ENCODE assay signal across 11 cellular contexts in the genomic region with DNA sequence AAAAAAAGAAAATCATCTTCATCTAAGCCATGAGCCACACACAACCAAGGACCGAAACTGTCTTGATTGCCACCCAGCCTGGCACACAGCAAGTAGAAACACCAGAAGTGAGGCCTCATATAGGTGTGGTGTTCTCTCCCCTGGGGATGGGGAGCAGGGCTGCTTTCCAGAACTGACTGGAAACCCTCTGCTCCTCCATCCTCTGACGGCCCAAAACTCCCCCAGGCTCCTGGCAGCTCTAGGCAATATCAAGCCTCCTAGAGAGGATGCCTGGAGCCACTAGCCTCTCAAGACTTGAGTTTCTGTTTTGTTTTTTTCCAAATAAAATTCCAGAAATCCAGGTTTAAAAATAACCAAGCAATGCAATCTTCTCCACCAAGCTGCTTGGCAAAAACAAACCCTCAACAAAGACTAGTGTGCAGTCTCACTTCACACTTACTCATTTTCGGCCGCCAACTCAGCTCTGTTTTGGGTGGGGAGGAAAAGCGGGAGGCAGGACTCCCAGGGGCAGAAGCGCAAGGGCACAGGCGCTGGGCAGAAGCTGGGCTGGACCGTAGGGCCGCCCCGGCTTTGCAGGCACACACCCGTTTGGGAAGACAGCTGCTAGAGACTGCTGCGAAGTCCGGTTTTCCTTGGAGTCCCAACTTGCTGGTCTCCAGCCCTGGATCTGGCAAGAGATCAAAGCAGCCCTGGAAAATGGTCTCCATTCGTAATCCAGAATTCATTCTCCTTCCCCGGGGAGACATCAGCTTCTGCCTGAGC.
DNase-seq lines count a peak whose midpoint lies in the region; ATAC-seq and TF ChIP-seq lines count a peak whose summit lies in the region.
"Had no signal": no experiment of that assay in that cellular context is flagged by ENCODE, and none has a peak within 500 bp of the region (broad histone marks: within the 10 kb centered on the region; RNA-seq: fewer than 3 reads in every experiment).

No MANE protein-coding gene starts in this region.

- POLR2A ChIA-PET in IMR-90 (lab: Charles Lee; ENCODE audit: unreplicated experiment) (no interaction called here), HEK293T (lab: Yijun Ruan, JAX) (no interaction called here)

- H2BK120ac ChIP-seq in IMR-90 (ENCODE audit: low read depth, low read length) (peak overlapping the region; percentile 81), mesenchymal stem cell (ENCODE audit: low read depth, low read length) (no peak overlapping the region)

- peak overlapping the region; percentile 0; the same call in 1 of the 2 replicates for H3K56ac ChIP-seq in IMR-90 (ENCODE audit: extremely low read depth, insufficient read depth, low read length)

- ATAC-seq in IMR-90 (ENCODE audit: low read depth) (peak; percentile 88), HG03135 (IDR thresholded peaks at IDR 0.05; ENCODE audit: unreplicated experiment) (no peak)
- ATAC-seq: stimulated activated naive CD8-positive, alpha-beta T cell treated with anti-CD3 and anti-CD28 coated beads, Interleukin-15, Interleukin-2, amounts not matched to agents 100 U/mL and 50 U/mL, for 24 hours had no signal

- BruUV-seq in IMR-90 (replicated peaks; lab: Mats Ljungman, UMichigan): no TSS peak

- H3K4me3 ChIP-seq in IMR-90 (ENCODE audit: insufficient read depth, low read depth, low read length) (peak overlapping the region; percentile 28), dorsolateral prefrontal cortex (peak overlapping the region in 49 of 59 donors; percentile 0 to 54 (median 32)), mesenchymal stem cell (ENCODE audit: insufficient read depth in 1 of 2, low read depth in 1 of 2, low read length in 2 of 2) (peak overlapping the region in 1 of 2 experiments; percentile 68)

- dilution Hi-C loops in IMR-90 (cut with HindIII; ENCODE audit: low sequenced_read_pairs, unreplicated experiment): no loop called here

- H2BK15ac ChIP-seq in IMR-90 (ENCODE audit: low read depth, low read length): no peak overlapping the region; the same call in 2 of the 3 replicates
- H2BK15ac ChIP-seq in mesenchymal stem cell (ENCODE audit: low read depth, poor library complexity, severe bottlenecking): no peak overlapping the region

- H3K14ac ChIP-seq in IMR-90 (replicated peaks; ENCODE audit: low read depth, low read length) (peak overlapping the region; percentile 26), mesenchymal stem cell (ENCODE audit: low read length in 2 of 2) (no peak overlapping the region)

- peaks cover 5% of the 10 kb centered on the region; the same call in 1 of the 2 replicates for H3K4me1 ChIP-seq in IMR-90 (ENCODE audit: control insufficient read depth, insufficient read depth, low read length)
- no peaks in the 10 kb centered on the region for H3K4me1 ChIP-seq in mesenchymal stem cell (ENCODE audit: control insufficient read depth, insufficient read depth, low read depth, low read length)

- no peak for TF ChIP-seq CTCF in IMR-90 (conservative IDR thresholded peaks at IDR 0.05; ENCODE audit: low read depth, low read length)
- TF ChIP-seq CTCF in dorsolateral prefrontal cortex (IDR thresholded peaks at IDR 0.05 in 54 of 56, conservative IDR thresholded peaks at IDR 0.05 in 2 of 56; ENCODE audit: low read depth in 1 of 56, partially characterized antibody in 56 of 56): no peak

- DNase-seq in IMR-90: peak; percentile 41
- peak in 9 of 10 donors; percentile 5 to 73 (median 60) for DNase-seq in dorsolateral prefrontal cortex
- no peak for DNase-seq in mesenchymal stem cell
- DNase-seq in HEK293T (ENCODE audit: extremely low spot score): no peak
- DNase-seq in stimulated activated CD4-positive, alpha-beta T cell treated with anti-CD3 and anti-CD28 coated beads, Interleukin-12 subunit alpha, Interleukin-12 subunit beta, amount 100 ng/mL, for 4 hours: no peak
- DNase-seq in SK-N-DZ (ENCODE audit: low spot score): no peak
- DNase-seq: activated CD8-positive, alpha-beta memory T cell treated with anti-CD3 and anti-CD28 coated beads for 24 hours; effector CD8-positive, alpha-beta T cell; stimulated activated naive CD8-positive, alpha-beta T cell treated with anti-CD3 and anti-CD28 coated beads, Interleukin-15, Interleukin-2, amounts not matched to agents 100 U/mL and 50 U/mL, for 24 hours had no signal

- H3K79me1 ChIP-seq in IMR-90 (ENCODE audit: low read depth in 1 of 2, low read length in 2 of 2) (no peaks in the 10 kb centered on the region), mesenchymal stem cell (replicated peaks; ENCODE audit: low read length, poor library complexity, severe bottlenecking) (no peaks in the 10 kb centered on the region)

- peak overlapping the region; percentile 42 for H3K4ac ChIP-seq in IMR-90 (ENCODE audit: low read depth, low read length)
- no peak overlapping the region for H3K4ac ChIP-seq in mesenchymal stem cell (ENCODE audit: low read depth in 1 of 2, low read length in 2 of 2)

- intact Hi-C loops in IMR-90 (cut with micrococcal nuclease): no loop called here
- intact Hi-C loops in dorsolateral prefrontal cortex (cut with DNase I): no loop called here

- H2AK9ac ChIP-seq in IMR-90 (replicated peaks; ENCODE audit: low read depth, low read length, poor library complexity): peak overlapping the region; percentile 77

- peak overlapping the region; percentile 3 for H4K5ac ChIP-seq in IMR-90 (ENCODE audit: low read depth, low read length)

- H2AFZ ChIP-seq in IMR-90 (replicated peaks; ENCODE audit: low read length, poor library complexity) (peak overlapping the region; percentile 83), mesenchymal stem cell (ENCODE audit: low read depth, low read length) (no peak overlapping the region)

- H3K4me2 ChIP-seq in IMR-90 (ENCODE audit: low read depth, low read length) (peak overlapping the region; percentile 74), mesenchymal stem cell (ENCODE audit: low read length, poor library complexity, severe bottlenecking) (no peak overlapping the region)

- H3K27ac ChIP-seq in IMR-90 (ENCODE audit: insufficient read depth, low read length): peak overlapping the region; percentile 53
- H3K27ac ChIP-seq in dorsolateral prefrontal cortex: peak overlapping the region in 56 of 59 donors; percentile 23 to 90 (median 78)
- no peak overlapping the region for H3K27ac ChIP-seq in mesenchymal stem cell (ENCODE audit: low read length, poor library complexity, severe bottlenecking)
- H3K27ac ChIP-seq in temporal lobe (ENCODE audit: low read depth, low read length): peak overlapping the region; percentile 84

- H3K27me3 ChIP-seq in IMR-90 (ENCODE audit: control insufficient read depth, insufficient read depth, low read length) (no peaks in the 10 kb centered on the region), dorsolateral prefrontal cortex (no peaks in the 10 kb centered on the region), mesenchymal stem cell (ENCODE audit: control insufficient read depth in 1 of 2, insufficient read depth in 1 of 2, low read length in 2 of 2) (no peaks in the 10 kb centered on the region)

- H3K9me3 ChIP-seq in IMR-90 (ENCODE audit: control insufficient read depth, insufficient read depth, low read length) (no peaks in the 10 kb centered on the region), mesenchymal stem cell (ENCODE audit: control insufficient read depth, low read length) (no peaks in the 10 kb centered on the region)

- H2AK5ac ChIP-seq in IMR-90 (ENCODE audit: low read depth, low read length) (no peak overlapping the region), mesenchymal stem cell (ENCODE audit: low read length, severe bottlenecking) (no peak overlapping the region)

- peak overlapping the region; percentile 60; the same call in 1 of the 2 replicates for H2BK20ac ChIP-seq in IMR-90 (ENCODE audit: low read depth, low read length)

- H3K23ac ChIP-seq in IMR-90 (ENCODE audit: low read depth, low read length): peak overlapping the region; percentile 39
- no peak overlapping the region for H3K23ac ChIP-seq in mesenchymal stem cell (ENCODE audit: low read length in 2 of 2)

- H2BK12ac ChIP-seq in mesenchymal stem cell (ENCODE audit: low read length in 2 of 2): no peak overlapping the region

- in situ Hi-C loops in IMR-90 (cut with MboI; ENCODE audit: low sequenced_read_pairs): no loop called here

- TF ChIP-seq POLR2A in IMR-90 (IDR thresholded peaks at IDR 0.05; ENCODE audit: low read depth, low read length): no peak

- H4K91ac ChIP-seq in IMR-90 (ENCODE audit: insufficient read depth, low read depth, low read length) (0 out of 2 replicates have a peak overlapping the region, but pooled peaks have one; percentile 2), mesenchymal stem cell (ENCODE audit: low read length) (no peak overlapping the region)

- H2BK5ac ChIP-seq in IMR-90 (ENCODE audit: low read depth, low read length, poor library complexity, severe bottlenecking) (no peak overlapping the region), mesenchymal stem cell (ENCODE audit: low read depth, low read length, poor library complexity, severe bottlenecking) (no peak overlapping the region)

- H4K8ac ChIP-seq in IMR-90 (ENCODE audit: low read depth in 2 of 2, low read length in 2 of 2) (peak overlapping the region in 1 of 2 experiments; percentile 53; a peak in 2 of 4 replicates), mesenchymal stem cell (ENCODE audit: low read length) (no peak overlapping the region)

- H3K18ac ChIP-seq in IMR-90 (ENCODE audit: low read depth, low read length) (peak overlapping the region; percentile 31; the same call in 1 of the 2 replicates), mesenchymal stem cell (ENCODE audit: low read depth in 1 of 2, low read length in 2 of 2) (no peak overlapping the region)

- TF ChIP-seq RAD21 in IMR-90 (IDR thresholded peaks at IDR 0.05; ENCODE audit: low read length): no peak

- H4K20me1 ChIP-seq in IMR-90 (ENCODE audit: insufficient read depth, low read length): no peaks in the 10 kb centered on the region

- H3K9me1 ChIP-seq in IMR-90 (ENCODE audit: insufficient read depth, low read length): no peaks in the 10 kb centered on the region

- H3K9ac ChIP-seq in IMR-90 (ENCODE audit: low read depth, low read length): peak overlapping the region; percentile 39
- H3K9ac ChIP-seq in mesenchymal stem cell (ENCODE audit: low read length): peak overlapping the region; percentile 86

- WGBS in IMR-90 (ENCODE audit: extremely low coverage in 2 of 2, insufficient read length in 1 of 2), 2 experiments: 0% methylated on average over 6 of the region's 15 CpGs; no CpG with 5 or more reads in 1 of the 2 experiments
- WGBS in mesenchymal stem cell: 83% methylated on average over 15 of the region's 15 CpGs

- CTCF ChIA-PET in IMR-90 (lab: Yijun Ruan, JAX) (interaction anchor here (0.7 to 0.9 kb wide), 2 partner anchors 87 to 97 kb away, joined by 3 read pairs; no protein-coding TSS in a partner anchor), HEK293T (lab: Yijun Ruan, JAX) (no interaction called here)

- H3K36me3 ChIP-seq in IMR-90 (ENCODE audit: control insufficient read depth, insufficient read depth, low read length) (no peaks in the 10 kb centered on the region), mesenchymal stem cell (ENCODE audit: control insufficient read depth in 1 of 2, insufficient read depth in 2 of 2, low read depth in 1 of 2, low read length in 2 of 2) (no peaks in the 10 kb centered on the region)

TF ChIP-seq in IMR-90, 13 proteins besides CTCF, POLR2A, EP300 and RAD21 (continues in another document):
- no peak for TF ChIP-seq MAFK (IDR thresholded peaks at IDR 0.05; ENCODE audit: low read depth, low read length)

TF ChIP-seq in HEK293T, 16 proteins besides CTCF, POLR2A, EP300 and RAD21 (continues in another document):
- TF ChIP-seq L3MBTL2 (conservative IDR thresholded peaks at IDR 0.05): no peak

Comparison
In these comparisons a context has a peak if more than half of its experiments do, and no peak if none do; other contexts are left out.
1. DNase-seq: peak in IMR-90 (single experiment) and dorsolateral prefrontal cortex (9 of 10); none in mesenchymal stem cell (single experiment), HEK293T (single experiment), stimulated activated CD4-positive, alpha-beta T cell treated with anti-CD3 and anti-CD28 coated beads, Interleukin-12 subunit alpha, Interleukin-12 subunit beta, amount 100 ng/mL, for 4 hours (single experiment) and SK-N-DZ (single experiment).